Comparison of ENCODE assay signal across 8 cellular contexts in the genomic region with DNA sequence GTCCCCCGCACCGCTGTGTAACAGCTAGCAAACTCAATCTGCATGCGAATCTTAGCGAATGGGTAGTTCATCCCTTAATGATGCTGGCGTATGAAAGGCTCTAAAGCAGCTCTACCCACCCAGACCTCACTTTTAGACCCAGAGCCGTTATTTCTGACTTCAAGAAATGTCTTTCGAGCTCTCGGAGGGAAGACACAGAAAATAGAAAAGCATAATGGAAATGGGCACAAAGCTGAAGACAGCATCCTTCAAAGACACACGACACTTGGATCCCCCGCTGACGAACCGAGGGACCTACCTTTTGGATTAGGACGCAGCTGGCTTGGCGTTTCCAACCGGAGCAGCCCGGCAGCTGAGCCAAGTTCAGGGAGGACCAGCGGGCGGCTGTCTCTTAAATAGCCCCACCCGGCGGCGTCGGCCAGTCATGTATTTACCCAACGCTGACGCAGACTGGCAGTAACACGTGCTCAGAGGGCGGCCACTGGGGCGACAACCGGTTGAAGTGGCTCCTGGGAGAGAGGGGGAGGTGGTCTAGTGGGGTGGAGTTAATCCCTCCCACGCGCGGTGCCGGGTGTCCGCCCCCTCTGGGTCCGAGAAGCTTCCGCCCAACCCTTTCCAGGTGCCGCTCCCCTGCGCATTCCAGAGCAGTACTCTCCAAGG. TPM values are rescaled to one million over a fixed set of nuclear protein-coding genes. Genes with fewer than 3 reads are reported as not detected.
DNase-seq lines count a peak whose midpoint lies in the region; ATAC-seq and TF ChIP-seq lines count a peak whose summit lies in the region.

No MANE protein-coding gene starts in this region.

- peak overlapping the region; percentile 14 for H3K4me3 ChIP-seq in thoracic aorta

- no peak for ATAC-seq in thoracic aorta (ENCODE audit: insufficient number of reproducible peaks, low FRiP score, low read depth)
- no peak for ATAC-seq in GM18873 (IDR thresholded peaks at IDR 0.05; ENCODE audit: low FRiP score, unreplicated experiment)
- no peak for ATAC-seq in HG02759 (IDR thresholded peaks at IDR 0.05; ENCODE audit: unreplicated experiment)

- peak; percentile 25 for DNase-seq in activated T-cell treated with anti-CD3 and anti-CD28 coated beads, Interleukin-2, amount 50 U/mL, for 1 hour
- no peak for DNase-seq in activated T-cell treated with anti-CD3 and anti-CD28 coated beads for 4 hours
- peak in 52 of 58 donors; percentile 6 to 91 (median 61) for DNase-seq in anterior cingulate cortex (lab: John Stamatoyannopoulos, UW)
- peak; percentile 6 for DNase-seq in kidney glomerular epithelial cell (lab: John Stamatoyannopoulos, UW)
- DNase-seq in thoracic aorta (ENCODE audit: low spot score) = no peak
- DNase-seq in SIG-M5 treated with dmso at 0.1 percent for 504 hours (lab: John Stamatoyannopoulos, UW; ENCODE audit: unreplicated experiment) = no peak

- H3K36me3 ChIP-seq in thoracic aorta = no peaks in the 10 kb centered on the region

- no peaks in the 10 kb centered on the region for H3K9me3 ChIP-seq in thoracic aorta

- peaks cover 4 to 18% of the 10 kb centered on the region in 2 donors for H3K4me1 ChIP-seq in thoracic aorta (ENCODE audit: control insufficient read depth in 1 of 2, low read depth in 2 of 2)

- peaks cover 5% of the 10 kb centered on the region for H3K27me3 ChIP-seq in thoracic aorta (replicated peaks; ENCODE audit: insufficient read depth)

- H3K27ac ChIP-seq in thoracic aorta = no peak overlapping the region

- TF ChIP-seq CTCF in thoracic aorta (IDR thresholded peaks at IDR 0.05) = no peak

RNA-seq across cellular contexts. Expression of a gene that starts 1.5 kb away (rescaled TPM):
- total RNA-seq in thoracic aorta = not detected

Comparison
In these comparisons a context has a peak if more than half of its experiments do, and no peak if none do; other contexts are left out.
1. DNase-seq: peak in activated T-cell treated with anti-CD3 and anti-CD28 coated beads, Interleukin-2, amount 50 U/mL, for 1 hour (single experiment), anterior cingulate cortex (52 of 58) and kidney glomerular epithelial cell (single experiment); none in activated T-cell treated with anti-CD3 and anti-CD28 coated beads for 4 hours (single experiment), thoracic aorta (single experiment) and SIG-M5 treated with dmso at 0.1 percent for 504 hours (single experiment).